23 cellular contexts compared by ENCODE assay signal in the genomic region with DNA sequence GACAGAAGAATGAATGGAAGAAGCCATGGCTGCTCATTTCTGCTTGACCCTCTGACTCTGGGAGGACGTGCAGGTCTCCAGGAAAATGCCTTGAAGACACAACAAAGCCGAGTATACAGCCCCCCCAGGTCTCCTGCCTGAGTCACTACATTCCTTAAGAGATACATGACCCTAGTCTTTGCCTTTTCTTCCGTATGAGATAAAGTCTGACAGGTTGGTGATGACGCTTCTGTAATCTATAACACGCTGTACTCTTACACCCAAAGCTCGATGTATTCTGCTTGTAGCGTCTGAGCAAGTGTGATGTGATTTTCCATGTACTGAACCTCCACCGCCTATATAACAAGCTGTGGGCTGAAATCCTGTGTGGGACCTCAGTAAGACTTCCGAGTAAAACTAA.
DNase-seq lines count a peak whose midpoint lies in the region; ATAC-seq, FAIRE-seq and TF ChIP-seq lines count a peak whose summit lies in the region.
"Had no signal": no experiment of that assay in that cellular context is flagged by ENCODE, and none has a peak within 500 bp of the region (broad histone marks: within the 10 kb centered on the region; RNA-seq: fewer than 3 reads in every experiment).

No MANE protein-coding gene starts in this region.

- no peak for TF ChIP-seq POLR2A in GM12891 (IDR thresholded peaks at IDR 0.05; ENCODE audit: low read depth, low read length)

- H3K27me3 ChIP-seq in left ventricle myocardium inferior (ENCODE audit: low read depth) (no peaks in the 10 kb centered on the region), hepatocyte (no peaks in the 10 kb centered on the region), left lung (no peaks in the 10 kb centered on the region)
- H3K27me3 ChIP-seq: esophagus muscularis mucosa, heart left ventricle, right lobe of liver, SJCRH30, upper lobe of right lung had no signal

- intact Hi-C loops in left ventricle myocardium superior (cut with micrococcal nuclease) (loop anchor here (10.0 kb wide), 2 partner anchors 56 to 74 kb away; a partner anchor contains a TSS), left ventricle myocardium inferior (cut with micrococcal nuclease) (no loop called here), left lung (cut with DNase I) (no loop called here)

- no peak for FAIRE-seq in GM12891 (lab: Jason Lieb, UNC)
- FAIRE-seq: HepG2, islet of Langerhans had no signal

- H3K36me3 ChIP-seq in left ventricle myocardium inferior (peaks cover 15% of the 10 kb centered on the region), hepatocyte (replicated peaks; ENCODE audit: insufficient read depth, low read depth) (no peaks in the 10 kb centered on the region), left lung (no peaks in the 10 kb centered on the region)
- H3K36me3 ChIP-seq: right lobe of liver, SJCRH30, upper lobe of right lung had no signal

- no peak overlapping the region for H2AFZ ChIP-seq in hepatocyte

- H3K4me3 ChIP-seq in left ventricle myocardium inferior (no peak overlapping the region), hepatocyte (no peak overlapping the region), left lung (no peak overlapping the region)
- H3K4me3 ChIP-seq: esophagus muscularis mucosa, heart left ventricle, right lobe of liver, SJCRH30, upper lobe of right lung had no signal

- DNase-seq in left ventricle myocardium superior (no peak), left ventricle myocardium inferior (no peak), amniotic epithelial cell (ENCODE audit: low read depth) (peak; percentile 87), hepatocyte (ENCODE audit: low spot score) (peak; percentile 47), left lung (no peak), mesenteric fat pad (ENCODE audit: low spot score) (no peak), GM12891 (ENCODE audit: insufficient read length, low spot score) (no peak)
- DNase-seq: activated naive CD4-positive, alpha-beta T cell treated with anti-CD3 and anti-CD28 coated beads, Interleukin-2, amount 10 ng/mL, durations not matched to agents 7 days and 5 days; activated T-cell treated with anti-CD3 and anti-CD28 coated beads for 4 hours; CD4-positive, CD25-positive, alpha-beta regulatory T cell; effector CD4-positive, alpha-beta T cell; heart left ventricle; MM.1S; NCI-H446; nucleus accumbens; right lobe of liver; SJCRH30; stimulated activated naive CD8-positive, alpha-beta T cell treated with anti-CD3 and anti-CD28 coated beads, Interleukin-15, Interleukin-2, amounts not matched to agents 100 U/mL and 50 U/mL, for 24 hours; upper lobe of right lung had no signal

- H3K9me2 ChIP-seq in hepatocyte (replicated peaks; ENCODE audit: insufficient read depth): no peaks in the 10 kb centered on the region

- H3K4me2 ChIP-seq in hepatocyte: no peak overlapping the region

- H3K79me2 ChIP-seq in hepatocyte: no peaks in the 10 kb centered on the region

- H3K9me3 ChIP-seq in left ventricle myocardium inferior (replicated peaks): no peaks in the 10 kb centered on the region
- no peaks in the 10 kb centered on the region for H3K9me3 ChIP-seq in hepatocyte (ENCODE audit: low read depth)
- H3K9me3 ChIP-seq in left lung: no peaks in the 10 kb centered on the region
- H3K9me3 ChIP-seq: esophagus muscularis mucosa, heart left ventricle, right lobe of liver, SJCRH30, upper lobe of right lung had no signal

- ATAC-seq in left ventricle myocardium superior: peak; percentile 33
- ATAC-seq in left lung: no peak
- no peak for ATAC-seq in GM18517 (IDR thresholded peaks at IDR 0.05; ENCODE audit: unreplicated experiment)
- ATAC-seq: HepG2; right lobe of liver; stimulated activated naive CD8-positive, alpha-beta T cell treated with anti-CD3 and anti-CD28 coated beads, Interleukin-15, Interleukin-2, amounts not matched to agents 100 U/mL and 50 U/mL, for 24 hours had no signal

- TF ChIP-seq CTCF in left ventricle myocardium inferior (IDR thresholded peaks at IDR 0.05; ENCODE audit: borderline replicate concordance) (no peak), hepatocyte (IDR thresholded peaks at IDR 0.05; ENCODE audit: poor library complexity) (no peak), left lung (IDR thresholded peaks at IDR 0.05) (no peak)

- H3K27ac ChIP-seq in left ventricle myocardium inferior (replicated peaks) (no peak overlapping the region), hepatocyte (peak overlapping the region; percentile 67), left lung (no peak overlapping the region)
- H3K27ac ChIP-seq: esophagus muscularis mucosa, heart left ventricle, right lobe of liver, upper lobe of right lung had no signal

- WGBS in hepatocyte (ENCODE audit: low lambda C conversion rate, missing lambda C conversion rate): 55% methylated on average over 9 of the region's 9 CpGs

- peaks cover 20% of the 10 kb centered on the region for H3K4me1 ChIP-seq in left ventricle myocardium inferior
- no peaks in the 10 kb centered on the region for H3K4me1 ChIP-seq in hepatocyte (ENCODE audit: insufficient read depth)
- no peaks in the 10 kb centered on the region for H3K4me1 ChIP-seq in left lung
- H3K4me1 ChIP-seq: esophagus muscularis mucosa, right lobe of liver, upper lobe of right lung had no signal

- no peaks in the 10 kb centered on the region for H4K20me1 ChIP-seq in hepatocyte (ENCODE audit: insufficient read depth, poor library complexity, severe bottlenecking)

TF ChIP-seq in GM12891, 5 proteins besides CTCF, POLR2A, EP300 and RAD21:
- TF ChIP-seq SPI1 (IDR thresholded peaks at IDR 0.05; ENCODE audit: low read depth, low read length): no peak
- no peak for TF ChIP-seq TAF1 (IDR thresholded peaks at IDR 0.05; ENCODE audit: low read depth, low read length)
- TF ChIP-seq POU2F2 (IDR thresholded peaks at IDR 0.05; ENCODE audit: low read depth, low read length): no peak
- TF ChIP-seq PAX5 (IDR thresholded peaks at IDR 0.05; ENCODE audit: insufficient read depth, low read length, severe bottlenecking): no peak
- no peak for TF ChIP-seq POLR2AphosphoS5 (IDR thresholded peaks at IDR 0.05; ENCODE audit: low read depth, low read length)

Comparison
In these comparisons a context has a peak if more than half of its experiments do, and no peak if none do; other contexts are left out.
1. DNase-seq: peak in amniotic epithelial cell (single experiment) and hepatocyte (single experiment); none in left ventricle myocardium superior (single experiment), left ventricle myocardium inferior (single experiment), left lung (0 of 2), mesenteric fat pad (single experiment) and GM12891 (single experiment).